In genomic region chr19:23470873-23471555, GRCh38 we compare ENCODE assay signal across 21 cellular contexts.
DNase-seq lines count a peak whose midpoint lies in the region; ATAC-seq and TF ChIP-seq lines count a peak whose summit lies in the region.
"Had no signal": no experiment of that assay in that cellular context is flagged by ENCODE, and none has a peak within 500 bp of the region (broad histone marks: within the 10 kb centered on the region; RNA-seq: fewer than 3 reads in every experiment).

No MANE protein-coding gene starts in this region.

- no peak overlapping the region for H2AFZ ChIP-seq in parathyroid adenoma
- H2AFZ ChIP-seq: GM23248 had no signal

- 12 to 18% methylated on average over 23 to 24 of the region's 49 CpGs for WGBS in esophagus squamous epithelium, 2 donors
- WGBS in right lobe of liver (ENCODE audit: insufficient coverage, low coverage, low lambda C conversion rate, missing lambda C conversion rate): 9% methylated on average over 30 of the region's 49 CpGs

- no peak overlapping the region for H3K27ac ChIP-seq in esophagus squamous epithelium
- H3K27ac ChIP-seq in parathyroid adenoma: no peak overlapping the region
- no peak overlapping the region for H3K27ac ChIP-seq in right lobe of liver
- H3K27ac ChIP-seq: GM23248, HL-60, KMS-11 had no signal

- H3K4me3 Mint-ChIP-seq in activated CD8-positive, alpha-beta T cell treated with anti-CD3 and anti-CD28 coated beads for 36 hours: no peak overlapping the region
- H3K4me3 Mint-ChIP-seq: activated naive CD4-positive, alpha-beta T cell treated with anti-CD3 and anti-CD28 coated beads, Interleukin-2, amount 10 ng/mL, durations not matched to agents 7 days and 5 days; CD4-positive, CD25-positive, alpha-beta regulatory T cell; dendritic cell treated with granulocyte-macrophage colony-stimulating factor and Interleukin-4, amounts not matched to agents 40 ng/mL and 50 ng/mL, for 4 days had no signal

- CTCF ChIA-PET in activated CD8-positive, alpha-beta T cell treated with anti-CD3 and anti-CD28 coated beads for 36 hours (lab: Charles Lee): no interaction called here

- H3K9me3 ChIP-seq in MG63 (no peaks in the 10 kb centered on the region), esophagus squamous epithelium (peaks cover 0 to 13% (median 0%) of the 10 kb centered on the region in 3 donors), parathyroid adenoma (ENCODE audit: control insufficient read depth, low read length) (no peaks in the 10 kb centered on the region), right lobe of liver (no peaks in the 10 kb centered on the region)

- peak overlapping the region; percentile 16 for H3K4me3 ChIP-seq in MG63
- peak overlapping the region in 3 of 4 donors; percentile 28 to 39 (median 29) for H3K4me3 ChIP-seq in esophagus squamous epithelium
- H3K4me3 ChIP-seq in parathyroid adenoma (ENCODE audit: low read depth, low read length): peak overlapping the region; percentile 50
- H3K4me3 ChIP-seq in right lobe of liver: no peak overlapping the region
- H3K4me3 ChIP-seq: GM23248 had no signal

- peak overlapping the region; percentile 76 for H3K4me2 ChIP-seq in parathyroid adenoma (ENCODE audit: low read length)
- H3K4me2 ChIP-seq: KMS-11 had no signal

- H3K27me3 Mint-ChIP-seq in activated CD8-positive, alpha-beta T cell treated with anti-CD3 and anti-CD28 coated beads for 36 hours: peaks cover 18% of the 10 kb centered on the region
- H3K27me3 Mint-ChIP-seq: CD4-positive, CD25-positive, alpha-beta regulatory T cell; dendritic cell treated with granulocyte-macrophage colony-stimulating factor and Interleukin-4, amounts not matched to agents 40 ng/mL and 50 ng/mL, for 4 days had no signal

- H3K9me3 Mint-ChIP-seq in activated CD8-positive, alpha-beta T cell treated with anti-CD3 and anti-CD28 coated beads for 36 hours: peaks cover 13% of the 10 kb centered on the region

- intact Hi-C loops in esophagus squamous epithelium (cut with DNase I): no loop called here
- intact Hi-C loops in activated CD8-positive, alpha-beta T cell treated with anti-CD3 and anti-CD28 coated beads for 36 hours (cut with micrococcal nuclease): no loop called here
- intact Hi-C loops in right lobe of liver (cut with DNase I): no loop called here

- peaks cover 2% of the 10 kb centered on the region for H3K36me3 Mint-ChIP-seq in activated CD8-positive, alpha-beta T cell treated with anti-CD3 and anti-CD28 coated beads for 36 hours (ENCODE audit: low read depth)
- H3K36me3 Mint-ChIP-seq: activated naive CD4-positive, alpha-beta T cell treated with anti-CD3 and anti-CD28 coated beads, Interleukin-2, amount 10 ng/mL, durations not matched to agents 7 days and 5 days; CD4-positive, CD25-positive, alpha-beta regulatory T cell had no signal

- H3K36me3 ChIP-seq in MG63 (no peaks in the 10 kb centered on the region), esophagus squamous epithelium (no peaks in the 10 kb centered on the region), parathyroid adenoma (ENCODE audit: control insufficient read depth, insufficient read depth, low read length) (no peaks in the 10 kb centered on the region), right lobe of liver (no peaks in the 10 kb centered on the region)

- no peaks in the 10 kb centered on the region for H3K4me1 ChIP-seq in esophagus squamous epithelium
- no peaks in the 10 kb centered on the region for H3K4me1 ChIP-seq in parathyroid adenoma
- H3K4me1 ChIP-seq in right lobe of liver: no peaks in the 10 kb centered on the region

- no peaks in the 10 kb centered on the region for H3K4me1 Mint-ChIP-seq in activated CD8-positive, alpha-beta T cell treated with anti-CD3 and anti-CD28 coated beads for 36 hours (ENCODE audit: low read depth)
- H3K4me1 Mint-ChIP-seq: activated naive CD4-positive, alpha-beta T cell treated with anti-CD3 and anti-CD28 coated beads, Interleukin-2, amount 10 ng/mL, durations not matched to agents 7 days and 5 days; CD4-positive, CD25-positive, alpha-beta regulatory T cell had no signal

- H3K9ac ChIP-seq in parathyroid adenoma: no peak overlapping the region
- H3K9ac ChIP-seq: GM23248, KMS-11 had no signal

- no peaks in the 10 kb centered on the region for H3K79me2 ChIP-seq in parathyroid adenoma

- TF ChIP-seq CTCF in esophagus squamous epithelium (IDR thresholded peaks at IDR 0.05) (no peak), parathyroid adenoma (IDR thresholded peaks at IDR 0.05) (no peak), right lobe of liver (IDR thresholded peaks at IDR 0.05) (no peak)
- no peak for TF ChIP-seq CTCF in activated CD8-positive, alpha-beta T cell treated with anti-CD3 and anti-CD28 coated beads for 36 hours (IDR thresholded peaks at IDR 0.05)

- no peak for ATAC-seq in activated CD8-positive, alpha-beta T cell treated with anti-CD3 and anti-CD28 coated beads for 36 hours
- ATAC-seq in right lobe of liver: no peak
- ATAC-seq: esophagus mucosa, left lobe of liver had no signal

- H3K27me3 ChIP-seq in MG63: no peaks in the 10 kb centered on the region
- peaks cover 0 to 29% (median 0%) of the 10 kb centered on the region in 4 donors for H3K27me3 ChIP-seq in esophagus squamous epithelium
- H3K27me3 ChIP-seq in parathyroid adenoma (ENCODE audit: control insufficient read depth, insufficient read depth, low read length): no peaks in the 10 kb centered on the region
- no peaks in the 10 kb centered on the region for H3K27me3 ChIP-seq in right lobe of liver

- no peak overlapping the region for H3K27ac Mint-ChIP-seq in activated CD8-positive, alpha-beta T cell treated with anti-CD3 and anti-CD28 coated beads for 36 hours
- H3K27ac Mint-ChIP-seq: activated naive CD4-positive, alpha-beta T cell treated with anti-CD3 and anti-CD28 coated beads, Interleukin-2, amount 10 ng/mL, durations not matched to agents 7 days and 5 days; dendritic cell treated with granulocyte-macrophage colony-stimulating factor and Interleukin-4, amounts not matched to agents 40 ng/mL and 50 ng/mL, for 4 days had no signal

- TF ChIP-seq POLR2A in esophagus squamous epithelium (IDR thresholded peaks at IDR 0.05) (no peak), right lobe of liver (IDR thresholded peaks at IDR 0.05) (no peak)

- POLR2A ChIA-PET in activated CD8-positive, alpha-beta T cell treated with anti-CD3 and anti-CD28 coated beads for 36 hours (lab: Charles Lee): no interaction called here

- DNase-seq in DMS53 (lab: John Stamatoyannopoulos, UW): peak; percentile 34
- DNase-seq in DMS53 treated with DMSO at 0.1 percent for 48 hours (lab: John Stamatoyannopoulos, UW; ENCODE audit: unreplicated experiment): no peak
- no peak for DNase-seq in MG63
- DNase-seq in esophagus squamous epithelium (lab: John Stamatoyannopoulos, UW): no peak
- no peak for DNase-seq in activated CD8-positive, alpha-beta T cell treated with anti-CD3 and anti-CD28 coated beads for 36 hours
- no peak for DNase-seq in right lobe of liver
- no peak for DNase-seq in CD1c-positive myeloid dendritic cell (ENCODE audit: extremely low spot score)
- DNase-seq: 8988T; activated CD4-positive, alpha-beta T cell treated with anti-CD3 and anti-CD28 coated beads, Interleukin-2, amount 50 U/mL, for 1 hour; activated naive CD4-positive, alpha-beta T cell treated with anti-CD3 and anti-CD28 coated beads, Interleukin-2, amount 10 ng/mL, durations not matched to agents 7 days and 5 days; CD4-positive, CD25-positive, alpha-beta regulatory T cell; GM23248; NCI-H1436; NCI-H446; stimulated activated naive CD4-positive, alpha-beta T cell had no signal

Comparison
In these comparisons a context has a peak if more than half of its experiments do, and no peak if none do; other contexts are left out.
1. H3K4me3 ChIP-seq: peak in MG63 (single experiment), esophagus squamous epithelium (3 of 4) and parathyroid adenoma (single experiment); none in right lobe of liver (0 of 3).